Comparison of ENCODE assay signal across 9 cellular contexts in genomic region chr22:40531951-40532900, GRCh38.
DNase-seq lines count a peak whose midpoint lies in the region; ATAC-seq, FAIRE-seq and TF ChIP-seq lines count a peak whose summit lies in the region.
"Had no signal": no experiment of that assay in that cellular context is flagged by ENCODE, and none has a peak within 500 bp of the region (broad histone marks: within the 10 kb centered on the region; RNA-seq: fewer than 3 reads in every experiment).

No MANE protein-coding gene starts in this region.

- no peaks in the 10 kb centered on the region for H3K36me3 ChIP-seq in CD8-positive, alpha-beta memory T cell (ENCODE audit: insufficient read depth, low read length)
- H3K36me3 ChIP-seq in MM.1S (replicated peaks; ENCODE audit: insufficient read depth, low read length) (no peaks in the 10 kb centered on the region), sigmoid colon (no peaks in the 10 kb centered on the region)

- no peaks in the 10 kb centered on the region for H3K9me2 ChIP-seq in MM.1S (replicated peaks; ENCODE audit: insufficient read depth, low read length)

- peak overlapping the region; percentile 4 for H3K4me2 ChIP-seq in MM.1S (ENCODE audit: low read depth, low read length)

- ATAC-seq in GM19351 (IDR thresholded peaks at IDR 0.05; ENCODE audit: unreplicated experiment): no peak

- CTCF ChIA-PET in CD8-positive, alpha-beta memory T cell (lab: Charles Lee): interaction anchor here (1.2 to 5.9 kb wide), 4 partner anchors 8 to 114 kb away, joined by 3 to 48 read pairs (median 10); no protein-coding TSS in a partner anchor

- H3K36me3 Mint-ChIP-seq in CD8-positive, alpha-beta memory T cell: peaks cover 3 to 6% (median 4%) of the 10 kb centered on the region in 3 donors

- peak overlapping the region; percentile 19 for H3K4me3 ChIP-seq in CD8-positive, alpha-beta memory T cell (ENCODE audit: low read length)
- H3K4me3 ChIP-seq in MM.1S (ENCODE audit: low read length): no peak overlapping the region
- peak overlapping the region in 1 of 4 donors; percentile 1 for H3K4me3 ChIP-seq in sigmoid colon

- H3K27me3 Mint-ChIP-seq in CD8-positive, alpha-beta memory T cell: no peaks in the 10 kb centered on the region

- 69 to 84% methylated on average over 3 of the region's 3 CpGs for WGBS in sigmoid colon, 2 donors

- H3K79me2 ChIP-seq in MM.1S (ENCODE audit: low read length): peaks cover 15% of the 10 kb centered on the region; the same call in 1 of the 2 replicates

- H3K9ac ChIP-seq in MM.1S (ENCODE audit: low read length): no peak overlapping the region

- H3K9me3 Mint-ChIP-seq in CD8-positive, alpha-beta memory T cell: no peaks in the 10 kb centered on the region

- no peak for DNase-seq in CD8-positive, alpha-beta memory T cell
- DNase-seq in MM.1S (no peak), cerebellar cortex (ENCODE audit: low spot score) (peak; percentile 26), sigmoid colon (no peak), posterior cingulate gyrus (no peak), urothelium cell line (ENCODE audit: low spot score) (no peak)
- no peak for DNase-seq in stimulated activated naive CD4-positive, alpha-beta T cell treated with Interleukin-2 at 50 U/mL for 16 hours (lab: John Stamatoyannopoulos, UW)

- intact Hi-C loops in sigmoid colon (cut with DNase I): loop anchor here (5.0 kb wide), 1 partner anchor 100 kb away; no protein-coding TSS in a partner anchor
- intact Hi-C loops in posterior cingulate gyrus (cut with DNase I): no loop called here

- H3K9me3 ChIP-seq in CD8-positive, alpha-beta memory T cell (ENCODE audit: low read length): no peaks in the 10 kb centered on the region
- H3K9me3 ChIP-seq in MM.1S (replicated peaks; ENCODE audit: insufficient read depth, low read length) (no peaks in the 10 kb centered on the region), sigmoid colon (no peaks in the 10 kb centered on the region)

- POLR2A ChIA-PET in CD8-positive, alpha-beta memory T cell (lab: Charles Lee): interaction anchor here (0.5 to 1.2 kb wide), 2 partner anchors 105 to 529 kb away, joined by 3 to 5 read pairs; partner anchors contain the start of gene MRTFA

- H3K4me1 ChIP-seq in CD8-positive, alpha-beta memory T cell (ENCODE audit: insufficient read depth, low read length): peaks cover 46% of the 10 kb centered on the region
- H3K4me1 ChIP-seq in MM.1S (ENCODE audit: low read length) (peaks cover 28% of the 10 kb centered on the region), sigmoid colon (peaks cover 0 to 65% (median 52%) of the 10 kb centered on the region in 4 donors)

- no peaks in the 10 kb centered on the region for H4K20me1 ChIP-seq in MM.1S (ENCODE audit: insufficient read depth, low read length)

- H3K4me3 Mint-ChIP-seq in CD8-positive, alpha-beta memory T cell: peak overlapping the region; percentile 73 to 88 (median 84)

- TF ChIP-seq CTCF in MM.1S (IDR thresholded peaks at IDR 0.05; ENCODE audit: low read length): no peak
- no peak for TF ChIP-seq CTCF in sigmoid colon (IDR thresholded peaks at IDR 0.05)

- no peak for TF ChIP-seq EP300 in sigmoid colon (IDR thresholded peaks at IDR 0.05)

- peaks cover 57 to 68% (median 67%) of the 10 kb centered on the region in 3 donors for H3K4me1 Mint-ChIP-seq in CD8-positive, alpha-beta memory T cell

- no peaks in the 10 kb centered on the region for H3K27me3 ChIP-seq in CD8-positive, alpha-beta memory T cell (ENCODE audit: insufficient read depth, low read length, poor library complexity, severe bottlenecking)
- no peaks in the 10 kb centered on the region for H3K27me3 ChIP-seq in MM.1S (replicated peaks; ENCODE audit: insufficient read depth, low read length)
- H3K27me3 ChIP-seq in sigmoid colon: no peaks in the 10 kb centered on the region

- H3K27ac ChIP-seq in CD8-positive, alpha-beta memory T cell (ENCODE audit: low read depth, low read length): no peak overlapping the region
- no peak overlapping the region for H3K27ac ChIP-seq in MM.1S (ENCODE audit: low read length)
- H3K27ac ChIP-seq in sigmoid colon: peak overlapping the region; percentile 1 to 62 (median 28)

- no peaks in the 10 kb centered on the region for H3F3A ChIP-seq in MM.1S (ENCODE audit: insufficient read depth, low read length)

- no peak overlapping the region for H2AFZ ChIP-seq in MM.1S (ENCODE audit: low read length)

- TF ChIP-seq POLR2A in sigmoid colon (IDR thresholded peaks at IDR 0.05): no peak

- peak overlapping the region; percentile 45 to 93 (median 77) for H3K27ac Mint-ChIP-seq in CD8-positive, alpha-beta memory T cell

- no peak for FAIRE-seq in urothelium cell line (lab: Jason Lieb, UNC)
- FAIRE-seq: colon had no signal

Comparison
In these comparisons a context has a peak if more than half of its experiments do, and no peak if none do; other contexts are left out.
1. H3K27ac ChIP-seq: peak in sigmoid colon (4 of 4); none in CD8-positive, alpha-beta memory T cell (single experiment) and MM.1S (single experiment).